ENCODE assay signal across 22 cellular contexts in genomic region chr14:70338550-70338949, GRCh38. TPM values are rescaled to one million over a fixed set of nuclear protein-coding genes. Genes with fewer than 3 reads are reported as not detected.
A peak's percentile ranks its signal among the peaks of the same experiment; 100 is the strongest.
DNase-seq lines count a peak whose midpoint lies in the region; ATAC-seq, FAIRE-seq and TF ChIP-seq lines count a peak whose summit lies in the region.
"Had no signal": no experiment of that assay in that cellular context is flagged by ENCODE, and none has a peak within 500 bp of the region (broad histone marks: within the 10 kb centered on the region; RNA-seq: fewer than 3 reads in every experiment).

No MANE protein-coding gene starts in this region.

- H3K4me3 ChIP-seq in gastrocnemius medialis = no peak overlapping the region
- no peak overlapping the region for H3K4me3 ChIP-seq in CD4-positive, alpha-beta memory T cell (ENCODE audit: low read length in 2 of 2)
- H3K4me3 ChIP-seq: BLaER1 had no signal

- peaks cover 83 to 96% of the 10 kb centered on the region in 2 donors for H3K36me3 Mint-ChIP-seq in CD4-positive, alpha-beta memory T cell

- CTCF ChIA-PET in CD4-positive, alpha-beta memory T cell (lab: Charles Lee; ENCODE audit: partially characterized antibody) = no interaction called here

- TF ChIP-seq CTCF in gastrocnemius medialis (IDR thresholded peaks at IDR 0.05 in 4 of 5, conservative IDR thresholded peaks at IDR 0.05 in 1 of 5) = no peak

- peaks cover 12 to 14% of the 10 kb centered on the region in 2 donors for H3K4me1 ChIP-seq in gastrocnemius medialis
- H3K4me1 ChIP-seq in CD4-positive, alpha-beta memory T cell (ENCODE audit: insufficient read depth, low read length) = no peaks in the 10 kb centered on the region
- H3K4me1 ChIP-seq: BLaER1, Caco-2 had no signal

- intact Hi-C loops in gastrocnemius medialis (cut with DNase I; ENCODE audit: low total_unique reads) = no loop called here
- intact Hi-C loops in CD4-positive, alpha-beta memory T cell (cut with micrococcal nuclease) = no loop called here

- FAIRE-seq in HTR-8/SVneo (lab: Jason Lieb, UNC) = peak; percentile 79
- FAIRE-seq: A204.1, D721Med, G401.6, GM12891, GM19239 had no signal

- peaks cover 0 to 6% (median 3%) of the 10 kb centered on the region in 3 donors for H3K9me3 ChIP-seq in gastrocnemius medialis
- peaks cover 0 to 3% of the 10 kb centered on the region in 2 donors for H3K9me3 ChIP-seq in CD4-positive, alpha-beta memory T cell (ENCODE audit: control insufficient read depth in 1 of 2, low read length in 2 of 2)

- no peak overlapping the region for H3K27ac Mint-ChIP-seq in CD4-positive, alpha-beta memory T cell
- H3K27ac Mint-ChIP-seq: B cell; CD14-positive monocyte; CD4-positive, CD25-positive, alpha-beta regulatory T cell; CD8-positive, alpha-beta T cell had no signal

- H3K27me3 Mint-ChIP-seq in CD4-positive, alpha-beta memory T cell = no peaks in the 10 kb centered on the region
- H3K27me3 Mint-ChIP-seq: B cell; CD4-positive, CD25-positive, alpha-beta regulatory T cell had no signal

- in situ Hi-C loops in gastrocnemius medialis (cut with MboI; ENCODE audit: low sequenced_read_pairs in 4 of 4) = no loop called here

- H3K27me3 ChIP-seq in gastrocnemius medialis = no peaks in the 10 kb centered on the region
- no peaks in the 10 kb centered on the region for H3K27me3 ChIP-seq in CD4-positive, alpha-beta memory T cell (ENCODE audit: insufficient read depth, low read length)
- H3K27me3 ChIP-seq: BLaER1 had no signal

- no peak for TF ChIP-seq POLR2A in gastrocnemius medialis (IDR thresholded peaks at IDR 0.05)

- H3K27ac ChIP-seq in gastrocnemius medialis = peak overlapping the region in 1 of 4 donors; percentile 3
- no peak overlapping the region for H3K27ac ChIP-seq in CD4-positive, alpha-beta memory T cell (ENCODE audit: low read depth, low read length)
- H3K27ac ChIP-seq: BLaER1 had no signal

- H3K4me1 Mint-ChIP-seq in CD4-positive, alpha-beta memory T cell = peaks cover 14 to 18% (median 16%) of the 10 kb centered on the region in 4 donors
- H3K4me1 Mint-ChIP-seq: CD14-positive monocyte had no signal

- peaks cover 0 to 9% of the 10 kb centered on the region in 2 donors for H3K36me3 ChIP-seq in gastrocnemius medialis
- H3K36me3 ChIP-seq in CD4-positive, alpha-beta memory T cell (ENCODE audit: insufficient read depth, low read length) = no peaks in the 10 kb centered on the region

- POLR2A ChIA-PET in CD4-positive, alpha-beta memory T cell (lab: Charles Lee; ENCODE audit: partially characterized antibody) = no interaction called here

- ATAC-seq in gastrocnemius medialis (peak; percentile 62 to 64), GM21367 (IDR thresholded peaks at IDR 0.05; ENCODE audit: unreplicated experiment) (no peak)
- ATAC-seq: CD8-positive, alpha-beta T cell had no signal

- peaks cover 5 to 56% (median 34%) of the 10 kb centered on the region in 8 donors for H3K9me3 Mint-ChIP-seq in CD4-positive, alpha-beta memory T cell

- DNase-seq in HTR-8/SVneo (ENCODE audit: insufficient read length, low spot score) (no peak), gastrocnemius medialis (no peak), KG1 (lab: John Stamatoyannopoulos, UW) (no peak)
- no peak for DNase-seq in CD4-positive, alpha-beta memory T cell
- DNase-seq: 8988T; ACHN; C1 segment of cervical spinal cord; Caco-2; Calu3; CD4-positive, CD25-positive, alpha-beta regulatory T cell; CD8-positive, alpha-beta T cell; DMS79 treated with DMSO at 0.1 percent for 48 hours; GF-D8 had no signal

- H3K4me3 Mint-ChIP-seq in CD4-positive, alpha-beta memory T cell = no peak overlapping the region
- H3K4me3 Mint-ChIP-seq: B cell; CD14-positive monocyte; CD4-positive, CD25-positive, alpha-beta regulatory T cell; CD8-positive, alpha-beta T cell had no signal

RNA-seq across cellular contexts. Expression of gene COX16, which starts 20.9 kb away (rescaled TPM):
- total RNA-seq in gastrocnemius medialis = 10 to 100 TPM; 16.8 to 38.6 (median 26.7) TPM
- 10 to 100 TPM; 24.5 to 26.2 TPM for total RNA-seq in CD4-positive, alpha-beta memory T cell
- 10 to 100 TPM; 56.6 to 58.5 TPM for polyA plus RNA-seq in CD4-positive, alpha-beta memory T cell
